12 cellular contexts compared by ENCODE assay signal in the genomic region with DNA sequence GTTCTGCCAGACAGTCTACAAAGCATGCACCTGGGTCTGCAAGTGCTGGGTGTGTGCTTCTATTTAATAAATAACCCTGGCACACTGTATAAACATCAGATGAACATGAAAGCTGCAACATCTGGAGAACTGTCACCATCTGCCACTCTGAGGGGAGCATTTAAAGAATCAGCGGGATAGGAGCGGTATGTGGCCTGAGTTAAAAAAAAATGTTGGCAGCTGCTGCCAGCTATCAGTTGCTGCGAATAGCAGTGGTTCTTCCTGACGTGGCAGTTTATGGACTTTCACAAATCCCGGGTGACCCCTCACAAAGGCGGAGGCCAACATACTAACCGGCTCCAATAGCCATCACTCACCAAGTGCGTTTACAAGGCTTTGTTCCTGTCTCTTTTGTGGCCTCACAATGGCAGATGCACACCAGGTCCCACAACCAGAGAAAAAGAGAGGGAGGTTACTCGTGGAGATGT.
DNase-seq lines count a peak whose midpoint lies in the region; ATAC-seq and TF ChIP-seq lines count a peak whose summit lies in the region.
"Had no signal": no experiment of that assay in that cellular context is flagged by ENCODE, and none has a peak within 500 bp of the region (broad histone marks: within the 10 kb centered on the region; RNA-seq: fewer than 3 reads in every experiment).

No MANE protein-coding gene starts in this region.

- H3K36me3 ChIP-seq in HEK293 (ENCODE audit: control insufficient read depth in 2 of 2, insufficient read depth in 1 of 2, low read length in 2 of 2) = no peaks in the 10 kb centered on the region
- H3K36me3 ChIP-seq in sigmoid colon = no peaks in the 10 kb centered on the region
- H3K36me3 ChIP-seq in prostate gland = no peaks in the 10 kb centered on the region
- H3K36me3 ChIP-seq: right lobe of liver had no signal

- intact Hi-C loops in sigmoid colon (cut with DNase I) = no loop called here
- intact Hi-C loops in prostate gland (cut with DNase I) = no loop called here

- H3K27me3 ChIP-seq in sigmoid colon (no peaks in the 10 kb centered on the region), prostate gland (replicated peaks; ENCODE audit: insufficient read depth) (no peaks in the 10 kb centered on the region)
- H3K27me3 ChIP-seq: body of pancreas, right lobe of liver had no signal

- H3K4me3 ChIP-seq in HEK293 (ENCODE audit: low read depth, low read length) = no peak overlapping the region
- no peak overlapping the region for H3K4me3 ChIP-seq in fibroblast of the aortic adventitia (ENCODE audit: low read depth, low read length)
- no peak overlapping the region for H3K4me3 ChIP-seq in sigmoid colon
- no peak overlapping the region for H3K4me3 ChIP-seq in prostate gland
- H3K4me3 ChIP-seq: body of pancreas, right lobe of liver had no signal

- H3K9me3 ChIP-seq in HEK293 (ENCODE audit: control insufficient read depth, insufficient read depth, low read depth, low read length) (no peaks in the 10 kb centered on the region), sigmoid colon (no peaks in the 10 kb centered on the region), prostate gland (no peaks in the 10 kb centered on the region)
- H3K9me3 ChIP-seq: body of pancreas, right lobe of liver had no signal

- ATAC-seq in GM21786 (IDR thresholded peaks at IDR 0.05; ENCODE audit: unreplicated experiment) (no peak), GM19395 (IDR thresholded peaks at IDR 0.05; ENCODE audit: unreplicated experiment) (no peak)
- ATAC-seq: body of pancreas had no signal

- TF ChIP-seq POLR2A in sigmoid colon (IDR thresholded peaks at IDR 0.05) (no peak), prostate gland (IDR thresholded peaks at IDR 0.05) (no peak)

- CTCF ChIA-PET in HEK293 (lab: Yijun Ruan, JAX) = no interaction called here

- WGBS in sigmoid colon, 2 donors = 16 to 49% methylated on average over 9 of the region's 9 CpGs
- 21% methylated on average over 9 of the region's 9 CpGs for whole genome bisulfite sequencing in prostate gland

- no peaks in the 10 kb centered on the region for H3K4me1 ChIP-seq in HEK293 (ENCODE audit: control insufficient read depth, insufficient read depth, low read length)
- H3K4me1 ChIP-seq in sigmoid colon = peaks cover 0 to 38% (median 24%) of the 10 kb centered on the region in 4 donors
- H3K4me1 ChIP-seq in prostate gland (replicated peaks) = no peaks in the 10 kb centered on the region
- H3K4me1 ChIP-seq: right lobe of liver had no signal

- peak in 1 of 4 donors; percentile 3 for TF ChIP-seq EP300 in sigmoid colon (IDR thresholded peaks at IDR 0.05)

- TF ChIP-seq CTCF in HEK293 (tag by site-specific recombination; IDR thresholded peaks at IDR 0.05) = no peak
- TF ChIP-seq CTCF in fibroblast of the aortic adventitia (IDR thresholded peaks at IDR 0.05; ENCODE audit: insufficient read depth, low read length) = no peak
- no peak for TF ChIP-seq CTCF in sigmoid colon (IDR thresholded peaks at IDR 0.05)
- TF ChIP-seq CTCF in prostate gland (IDR thresholded peaks at IDR 0.05) = no peak

- H3K27ac ChIP-seq in HEK293 (ENCODE audit: extremely low read depth, low read depth, low read length) (no peak overlapping the region), sigmoid colon (peak overlapping the region in 3 of 4 donors; percentile 44 to 74 (median 56)), prostate gland (no peak overlapping the region)
- H3K27ac ChIP-seq: right lobe of liver had no signal

- DNase-seq in NCI-H510A (lab: John Stamatoyannopoulos, UW) (peak; percentile 51), fibroblast of the aortic adventitia (ENCODE audit: low read depth) (peak; percentile 28), sigmoid colon (no peak), prostate gland (ENCODE audit: low spot score) (no peak), occipital lobe (lab: John Stamatoyannopoulos, UW) (no peak)
- DNase-seq: activated CD4-positive, alpha-beta memory T cell treated with anti-CD3 and anti-CD28 coated beads for 36 hours; right lobe of liver; stimulated activated naive CD4-positive, alpha-beta T cell treated with Interleukin-2 at 50 U/mL for 16 hours had no signal

- POLR2A ChIA-PET in HEK293 (lab: Yijun Ruan, JAX) = no interaction called here

TF ChIP-seq in HEK293, 187 proteins besides CTCF, POLR2A, EP300 and RAD21:
- TF ChIP-seq ZNF785 (tag by site-specific recombination; IDR thresholded peaks at IDR 0.05) = no peak
- TF ChIP-seq, protein P1, sequence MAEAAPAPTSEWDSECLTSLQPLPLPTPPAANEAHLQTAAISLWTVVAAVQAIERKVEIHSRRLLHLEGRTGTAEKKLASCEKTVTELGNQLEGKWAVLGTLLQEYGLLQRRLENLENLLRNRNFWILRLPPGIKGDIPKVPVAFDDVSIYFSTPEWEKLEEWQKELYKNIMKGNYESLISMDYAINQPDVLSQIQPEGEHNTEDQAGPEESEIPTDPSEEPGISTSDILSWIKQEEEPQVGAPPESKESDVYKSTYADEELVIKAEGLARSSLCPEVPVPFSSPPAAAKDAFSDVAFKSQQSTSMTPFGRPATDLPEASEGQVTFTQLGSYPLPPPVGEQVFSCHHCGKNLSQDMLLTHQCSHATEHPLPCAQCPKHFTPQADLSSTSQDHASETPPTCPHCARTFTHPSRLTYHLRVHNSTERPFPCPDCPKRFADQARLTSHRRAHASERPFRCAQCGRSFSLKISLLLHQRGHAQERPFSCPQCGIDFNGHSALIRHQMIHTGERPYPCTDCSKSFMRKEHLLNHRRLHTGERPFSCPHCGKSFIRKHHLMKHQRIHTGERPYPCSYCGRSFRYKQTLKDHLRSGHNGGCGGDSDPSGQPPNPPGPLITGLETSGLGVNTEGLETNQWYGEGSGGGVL (tag by site-specific recombination; IDR thresholded peaks at IDR 0.05) = no peak
- peak; percentile 62 for TF ChIP-seq ZIC2 (tag by site-specific recombination; IDR thresholded peaks at IDR 0.05)
- no peak for TF ChIP-seq ZBTB7A (tag by site-specific recombination; IDR thresholded peaks at IDR 0.05; ENCODE audit: low read depth)
- TF ChIP-seq ZNF558 (tag by site-specific recombination; IDR thresholded peaks at IDR 0.05) = no peak

Comparison
In these comparisons a context has a peak if more than half of its experiments do, and no peak if none do; other contexts are left out.
1. H3K27ac ChIP-seq: peak in sigmoid colon (3 of 4); none in HEK293 (single experiment) and prostate gland (0 of 2).
2. DNase-seq: peak in NCI-H510A (single experiment) and fibroblast of the aortic adventitia (single experiment); none in sigmoid colon (single experiment), prostate gland (single experiment) and occipital lobe (single experiment).